Comparison of ENCODE assay signal across 20 cellular contexts in the genomic region with DNA sequence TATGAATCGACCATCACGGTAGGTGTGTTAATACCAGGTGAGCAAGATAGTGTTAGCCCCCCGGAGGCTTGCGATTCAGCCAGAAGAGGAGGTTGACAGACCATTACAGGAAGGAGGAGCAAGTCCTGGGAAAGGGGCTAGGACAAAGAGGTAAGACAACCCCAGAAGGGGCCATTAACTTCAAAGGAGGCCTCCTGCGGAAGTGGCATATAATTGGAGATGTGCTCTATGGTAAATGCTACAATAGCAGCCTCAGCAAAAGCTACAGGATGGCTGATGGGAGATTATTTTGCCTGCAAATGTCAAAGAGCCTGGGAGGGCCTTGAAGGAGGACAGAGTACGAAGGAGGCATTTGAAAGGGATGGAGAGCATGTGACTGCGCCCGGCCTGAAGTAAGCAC.
"Had no signal": no experiment of that assay in that cellular context is flagged by ENCODE, and none has a peak within 500 bp of the region (broad histone marks: within the 10 kb centered on the region; RNA-seq: fewer than 3 reads in every experiment).

No MANE protein-coding gene starts in this region.

- H3K4me3 ChIP-seq: adrenal gland, cardiac muscle cell, dorsolateral prefrontal cortex, gastroesophageal sphincter, heart right ventricle, lung, tibial artery, vagina had no signal

- H3K27me3 ChIP-seq: adrenal gland, cardiac muscle cell, dorsolateral prefrontal cortex, gastroesophageal sphincter, heart right ventricle, tibial artery, vagina had no signal

- H3K27ac ChIP-seq: adrenal gland, cardiac muscle cell, dorsolateral prefrontal cortex, gastroesophageal sphincter, heart right ventricle, tibial artery, vagina, VCaP had no signal

- H3K4me3 Mint-ChIP-seq: activated CD4-positive, alpha-beta memory T cell treated with anti-CD3 and anti-CD28 coated beads, Interleukin-2, amount 10 ng/mL, durations not matched to agents 7 days and 5 days; activated naive CD4-positive, alpha-beta T cell treated with anti-CD3 and anti-CD28 coated beads, Interleukin-2, amount 50 U/mL, for 24 hours; activated T-cell treated with anti-CD3 and anti-CD28 coated beads, Interleukin-2, amount 50 U/mL, for 24 hours; naive B cell; T-cell had no signal

- H3K36me3 Mint-ChIP-seq: activated naive CD4-positive, alpha-beta T cell treated with anti-CD3 and anti-CD28 coated beads, Interleukin-2, amount 50 U/mL, for 24 hours; naive B cell; T-cell had no signal

- DNase-seq: activated CD4-positive, alpha-beta memory T cell treated with anti-CD3 and anti-CD28 coated beads, Interleukin-2, amount 10 ng/mL, durations not matched to agents 7 days and 5 days; activated effector memory CD4-positive, alpha-beta T cell treated with Interleukin-2 at 50 U/mL for 16 hours; activated T-cell treated with anti-CD3 and anti-CD28 coated beads, Interleukin-2, amount 50 U/mL, for 24 hours; adrenal gland; dorsolateral prefrontal cortex; erythroblast; heart right ventricle; naive B cell; nucleus accumbens; stimulated activated CD4-positive, alpha-beta T cell treated with anti-CD3 and anti-CD28 coated beads, Interleukin-4, amount 100 ng/mL, for 24 hours; stimulated activated naive CD4-positive, alpha-beta T cell; T-cell; T-helper 9 cell; tibial artery had no signal

- H3K36me3 ChIP-seq: adrenal gland, cardiac muscle cell, gastroesophageal sphincter, heart right ventricle, tibial artery, vagina had no signal

- H3K27me3 Mint-ChIP-seq: activated CD4-positive, alpha-beta memory T cell treated with anti-CD3 and anti-CD28 coated beads, Interleukin-2, amount 10 ng/mL, durations not matched to agents 7 days and 5 days; activated naive CD4-positive, alpha-beta T cell treated with anti-CD3 and anti-CD28 coated beads, Interleukin-2, amount 50 U/mL, for 24 hours; activated T-cell treated with anti-CD3 and anti-CD28 coated beads, Interleukin-2, amount 50 U/mL, for 24 hours; naive B cell had no signal

- ATAC-seq: gastroesophageal sphincter, heart right ventricle, T-cell had no signal

- H3K9me3 Mint-ChIP-seq: activated CD4-positive, alpha-beta memory T cell treated with anti-CD3 and anti-CD28 coated beads, Interleukin-2, amount 10 ng/mL, durations not matched to agents 7 days and 5 days; activated T-cell treated with anti-CD3 and anti-CD28 coated beads, Interleukin-2, amount 50 U/mL, for 24 hours; naive B cell; T-cell had no signal

- H3K4me1 ChIP-seq: tibial artery, vagina had no signal

- H3K9me3 ChIP-seq: adrenal gland, gastroesophageal sphincter, heart right ventricle, tibial artery, vagina had no signal

- H3K27ac Mint-ChIP-seq: activated CD4-positive, alpha-beta memory T cell treated with anti-CD3 and anti-CD28 coated beads, Interleukin-2, amount 10 ng/mL, durations not matched to agents 7 days and 5 days; activated naive CD4-positive, alpha-beta T cell treated with anti-CD3 and anti-CD28 coated beads, Interleukin-2, amount 50 U/mL, for 24 hours; activated T-cell treated with anti-CD3 and anti-CD28 coated beads, Interleukin-2, amount 50 U/mL, for 24 hours; T-cell had no signal

- H3K4me1 Mint-ChIP-seq: activated CD4-positive, alpha-beta memory T cell treated with anti-CD3 and anti-CD28 coated beads, Interleukin-2, amount 10 ng/mL, durations not matched to agents 7 days and 5 days; activated naive CD4-positive, alpha-beta T cell treated with anti-CD3 and anti-CD28 coated beads, Interleukin-2, amount 50 U/mL, for 24 hours; naive B cell; T-cell had no signal
